ENCODE assay signal across 8 cellular contexts in genomic region chr17:35254107-35254802, GRCh38. TPM values are rescaled to one million over a fixed set of nuclear protein-coding genes. Genes with fewer than 3 reads are reported as not detected.
DNase-seq lines count a peak whose midpoint lies in the region; ATAC-seq and TF ChIP-seq lines count a peak whose summit lies in the region.

No MANE protein-coding gene starts in this region.

- H3K36me3 ChIP-seq in body of pancreas (replicated peaks in 1 of 2; ENCODE audit: insufficient read depth in 1 of 2, low read depth in 2 of 2), result no peaks in the 10 kb centered on the region
- H3K36me3 ChIP-seq in upper lobe of right lung, result peaks cover 7% of the 10 kb centered on the region

- CTCF ChIA-PET in activated CD4-positive, alpha-beta memory T cell treated with anti-CD3 and anti-CD28 coated beads, Interleukin-2, amount 10 ng/mL, durations not matched to agents 7 days and 5 days (lab: Charles Lee), result no interaction called here
- CTCF ChIA-PET in activated CD4-positive, alpha-beta memory T cell treated with anti-CD3 and anti-CD28 coated beads for 36 hours (lab: Charles Lee), result no interaction called here

- TF ChIP-seq CTCF in body of pancreas (IDR thresholded peaks at IDR 0.05) (no peak), upper lobe of right lung (IDR thresholded peaks at IDR 0.05) (no peak)

- 54 to 61% methylated on average over 9 of the region's 9 CpGs for WGBS in body of pancreas, 2 donors

- no peaks in the 10 kb centered on the region for H3K27me3 ChIP-seq in body of pancreas
- H3K27me3 ChIP-seq in upper lobe of right lung, result no peaks in the 10 kb centered on the region

- intact Hi-C loops in activated CD4-positive, alpha-beta memory T cell treated with anti-CD3 and anti-CD28 coated beads for 36 hours (cut with micrococcal nuclease), result no loop called here
- intact Hi-C loops in body of pancreas (cut with DNase I), result no loop called here
- intact Hi-C loops in upper lobe of right lung (cut with DNase I), result no loop called here

- H3K36me3 Mint-ChIP-seq in activated CD4-positive, alpha-beta memory T cell treated with anti-CD3 and anti-CD28 coated beads, Interleukin-2, amount 10 ng/mL, durations not matched to agents 7 days and 5 days (ENCODE audit: low read depth), result peaks cover 86% of the 10 kb centered on the region
- H3K36me3 Mint-ChIP-seq in activated CD4-positive, alpha-beta memory T cell treated with anti-CD3 and anti-CD28 coated beads for 36 hours, result peaks cover 30% of the 10 kb centered on the region

- H3K4me1 ChIP-seq in body of pancreas (peaks cover 43% of the 10 kb centered on the region), upper lobe of right lung (peaks cover 55% of the 10 kb centered on the region)

- no peaks in the 10 kb centered on the region for H3K9me3 Mint-ChIP-seq in activated CD4-positive, alpha-beta memory T cell treated with anti-CD3 and anti-CD28 coated beads, Interleukin-2, amount 10 ng/mL, durations not matched to agents 7 days and 5 days
- H3K9me3 Mint-ChIP-seq in activated CD4-positive, alpha-beta memory T cell treated with anti-CD3 and anti-CD28 coated beads for 36 hours, result no peaks in the 10 kb centered on the region

- H3K27ac ChIP-seq in body of pancreas (peak overlapping the region; percentile 51 to 84 (median 67)), upper lobe of right lung (peak overlapping the region; percentile 71)

- H3K4me3 Mint-ChIP-seq in activated CD4-positive, alpha-beta memory T cell treated with anti-CD3 and anti-CD28 coated beads, Interleukin-2, amount 10 ng/mL, durations not matched to agents 7 days and 5 days, result no peak overlapping the region
- H3K4me3 Mint-ChIP-seq in activated CD4-positive, alpha-beta memory T cell treated with anti-CD3 and anti-CD28 coated beads for 36 hours, result no peak overlapping the region

- TF ChIP-seq POLR2A in body of pancreas (IDR thresholded peaks at IDR 0.05), result no peak

- H3K27me3 Mint-ChIP-seq in activated CD4-positive, alpha-beta memory T cell treated with anti-CD3 and anti-CD28 coated beads, Interleukin-2, amount 10 ng/mL, durations not matched to agents 7 days and 5 days, result no peaks in the 10 kb centered on the region
- no peaks in the 10 kb centered on the region for H3K27me3 Mint-ChIP-seq in activated CD4-positive, alpha-beta memory T cell treated with anti-CD3 and anti-CD28 coated beads for 36 hours

- H3K27ac Mint-ChIP-seq in activated CD4-positive, alpha-beta memory T cell treated with anti-CD3 and anti-CD28 coated beads, Interleukin-2, amount 10 ng/mL, durations not matched to agents 7 days and 5 days, result peak overlapping the region; percentile 6
- no peak overlapping the region for H3K27ac Mint-ChIP-seq in activated CD4-positive, alpha-beta memory T cell treated with anti-CD3 and anti-CD28 coated beads for 36 hours

- DNase-seq in activated CD4-positive, alpha-beta memory T cell treated with anti-CD3 and anti-CD28 coated beads, Interleukin-2, amount 10 ng/mL, durations not matched to agents 7 days and 5 days, result no peak
- DNase-seq in activated CD4-positive, alpha-beta memory T cell treated with anti-CD3 and anti-CD28 coated beads for 36 hours, result no peak
- DNase-seq in body of pancreas (peak; percentile 66 to 92 (median 74)), left lobe of liver (ENCODE audit: low spot score) (peak; percentile 77), upper lobe of right lung (no peak), cerebellar nuclear complex (lab: John Stamatoyannopoulos, UW) (no peak), NCI-H446 treated with DMSO at 0.1 percent for 48 hours (lab: John Stamatoyannopoulos, UW) (no peak)
- DNase-seq in stimulated activated CD4-positive, alpha-beta T cell treated with anti-CD3 and anti-CD28 coated beads, Interleukin-4, amount 100 ng/mL, for 1 hour, result no peak

- H3K4me3 ChIP-seq in body of pancreas, result no peak overlapping the region
- no peak overlapping the region for H3K4me3 ChIP-seq in upper lobe of right lung

- POLR2A ChIA-PET in activated CD4-positive, alpha-beta memory T cell treated with anti-CD3 and anti-CD28 coated beads, Interleukin-2, amount 10 ng/mL, durations not matched to agents 7 days and 5 days (lab: Charles Lee), result no interaction called here
- POLR2A ChIA-PET in activated CD4-positive, alpha-beta memory T cell treated with anti-CD3 and anti-CD28 coated beads for 36 hours (lab: Charles Lee), result no interaction called here

- no peaks in the 10 kb centered on the region for H3K9me3 ChIP-seq in body of pancreas
- H3K9me3 ChIP-seq in upper lobe of right lung, result no peaks in the 10 kb centered on the region

- H3K4me1 Mint-ChIP-seq in activated CD4-positive, alpha-beta memory T cell treated with anti-CD3 and anti-CD28 coated beads, Interleukin-2, amount 10 ng/mL, durations not matched to agents 7 days and 5 days, result peaks cover 66% of the 10 kb centered on the region
- peaks cover 75% of the 10 kb centered on the region for H3K4me1 Mint-ChIP-seq in activated CD4-positive, alpha-beta memory T cell treated with anti-CD3 and anti-CD28 coated beads for 36 hours (ENCODE audit: low read depth)

- ATAC-seq in body of pancreas (peak; percentile 91), left lobe of liver (peak; percentile 96), upper lobe of right lung (peak; percentile 88)

RNA-seq across cellular contexts. Expression of gene SLFN5, which starts 11.4 kb away (rescaled TPM):
- total RNA-seq in activated CD4-positive, alpha-beta memory T cell treated with anti-CD3 and anti-CD28 coated beads, Interleukin-2, amount 10 ng/mL, durations not matched to agents 7 days and 5 days, result 100 to 1,000 TPM; 231 to 240 TPM
- total RNA-seq in activated CD4-positive, alpha-beta memory T cell treated with anti-CD3 and anti-CD28 coated beads for 36 hours, result 10 to 100 TPM; 51.2 to 52.0 TPM
- 1 to 10 TPM; 7.8 to 8.9 TPM for total RNA-seq in body of pancreas
- total RNA-seq in left lobe of liver, result 5.2 TPM
- 58.4 TPM for total RNA-seq in upper lobe of right lung

Comparison
In these comparisons a context has a peak if more than half of its experiments do, and no peak if none do; other contexts are left out.
1. DNase-seq: peak in body of pancreas (4 of 4) and left lobe of liver (single experiment); none in activated CD4-positive, alpha-beta memory T cell treated with anti-CD3 and anti-CD28 coated beads, Interleukin-2, amount 10 ng/mL, durations not matched to agents 7 days and 5 days (single experiment), activated CD4-positive, alpha-beta memory T cell treated with anti-CD3 and anti-CD28 coated beads for 36 hours (single experiment), upper lobe of right lung (single experiment), cerebellar nuclear complex (0 of 2), stimulated activated CD4-positive, alpha-beta T cell treated with anti-CD3 and anti-CD28 coated beads, Interleukin-4, amount 100 ng/mL, for 1 hour (single experiment) and NCI-H446 treated with DMSO at 0.1 percent for 48 hours (single experiment).
2. Peak in every context shown above with its lines, with median percentiles within 50 percentile points of each other: ATAC-seq.